17 cellular contexts compared by ENCODE assay signal in the genomic region with DNA sequence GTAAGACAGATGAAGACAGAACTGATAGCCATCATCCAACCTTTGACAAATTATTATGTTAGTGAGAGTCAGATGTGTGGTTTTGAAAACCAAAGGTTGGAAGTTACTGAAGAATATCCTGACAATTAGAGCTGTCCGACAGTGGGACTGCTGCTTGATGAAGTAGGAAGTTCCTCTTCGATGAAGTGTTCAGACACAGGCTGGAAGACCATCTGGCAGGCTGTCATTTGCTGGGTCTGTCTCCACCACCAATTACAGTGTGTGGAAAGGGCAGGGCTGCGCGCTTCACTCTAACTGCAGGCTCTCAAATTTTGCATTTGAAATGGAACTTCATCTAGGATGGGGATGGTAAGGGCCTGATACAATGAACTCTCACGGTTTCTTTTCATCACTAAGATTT.
DNase-seq lines count a peak whose midpoint lies in the region; ATAC-seq and TF ChIP-seq lines count a peak whose summit lies in the region.
"Had no signal": no experiment of that assay in that cellular context is flagged by ENCODE, and none has a peak within 500 bp of the region (broad histone marks: within the 10 kb centered on the region; RNA-seq: fewer than 3 reads in every experiment).

No MANE protein-coding gene starts in this region.

- in situ Hi-C loops in SK-MEL-5 (cut with HindIII; ENCODE audit: low pct_unique_long_range_greater_than_20kb, low sequenced_read_pairs) = no loop called here

- H3K27ac Mint-ChIP-seq in GM23338 = no peak overlapping the region
- H3K27ac Mint-ChIP-seq: B cell; CD8-positive, alpha-beta memory T cell had no signal

- H3K4me1 Mint-ChIP-seq in GM23338 = no peaks in the 10 kb centered on the region
- H3K4me1 Mint-ChIP-seq: B cell; CD8-positive, alpha-beta memory T cell had no signal

- H3K4me2 ChIP-seq in GM23338 (no peak overlapping the region), PC-9 (no peak overlapping the region)

- CTCF ChIA-PET in PC-9 (lab: Charles Lee) = no interaction called here

- intact Hi-C loops in PC-9 (cut with micrococcal nuclease; ENCODE audit: unreplicated experiment) (no loop called here), sigmoid colon (cut with DNase I) (no loop called here)

- TF ChIP-seq CTCF in GM23338 (conservative IDR thresholded peaks at IDR 0.05; ENCODE audit: low read depth in 2 of 2) (no peak), PC-9 (conservative IDR thresholded peaks at IDR 0.05) (no peak), sigmoid colon (IDR thresholded peaks at IDR 0.05) (no peak)

- H2AFZ ChIP-seq in GM23338 = 0 out of 2 replicates have a peak overlapping the region, but pooled peaks have one; percentile 33
- no peak overlapping the region for H2AFZ ChIP-seq in PC-9

- no peaks in the 10 kb centered on the region for H3K36me3 ChIP-seq in GM23338 (ENCODE audit: insufficient read depth)
- no peaks in the 10 kb centered on the region for H3K36me3 ChIP-seq in iPS-15b (ENCODE audit: control insufficient read depth, insufficient read depth, low read length)
- H3K36me3 ChIP-seq in PC-9 (ENCODE audit: low read depth) = no peaks in the 10 kb centered on the region
- H3K36me3 ChIP-seq in sigmoid colon = no peaks in the 10 kb centered on the region

- H3K79me2 ChIP-seq in GM23338 (replicated peaks; ENCODE audit: insufficient read depth) = no peaks in the 10 kb centered on the region
- no peaks in the 10 kb centered on the region for H3K79me2 ChIP-seq in PC-9 (ENCODE audit: low read depth)

- H3F3A ChIP-seq in GM23338 (replicated peaks; ENCODE audit: low read depth) = no peaks in the 10 kb centered on the region
- H3F3A ChIP-seq in PC-9 (ENCODE audit: insufficient read depth, low read depth) = no peaks in the 10 kb centered on the region

- H3K9me3 ChIP-seq in iPS-15b (ENCODE audit: control insufficient read depth, insufficient read depth, low read length) = no peaks in the 10 kb centered on the region
- no peaks in the 10 kb centered on the region for H3K9me3 ChIP-seq in PC-9 (ENCODE audit: insufficient read depth, low read depth)
- no peaks in the 10 kb centered on the region for H3K9me3 ChIP-seq in sigmoid colon

- H3K4me1 ChIP-seq in GM23338 (ENCODE audit: insufficient read depth) (no peaks in the 10 kb centered on the region), iPS-15b (ENCODE audit: control insufficient read depth, insufficient read depth, low read length) (peaks cover 2% of the 10 kb centered on the region), PC-9 (replicated peaks; ENCODE audit: insufficient read depth) (no peaks in the 10 kb centered on the region), sigmoid colon (no peaks in the 10 kb centered on the region)

- no peak for TF ChIP-seq EP300 in sigmoid colon (IDR thresholded peaks at IDR 0.05)

- no peak overlapping the region for H3K4me3 Mint-ChIP-seq in GM23338
- H3K4me3 Mint-ChIP-seq: B cell; CD8-positive, alpha-beta memory T cell had no signal

- no peaks in the 10 kb centered on the region for H3K36me3 Mint-ChIP-seq in GM23338 (ENCODE audit: low read depth)
- H3K36me3 Mint-ChIP-seq: CD8-positive, alpha-beta memory T cell had no signal

- H3K4me3 ChIP-seq in GM23338 (no peak overlapping the region), iPS-15b (ENCODE audit: low read depth, low read length) (no peak overlapping the region), PC-9 (no peak overlapping the region), sigmoid colon (no peak overlapping the region)

- no peaks in the 10 kb centered on the region for H3K9me3 Mint-ChIP-seq in GM23338

- no peaks in the 10 kb centered on the region for H3K27me3 Mint-ChIP-seq in GM23338 (ENCODE audit: insufficient read depth, low read depth, poor library complexity)
- H3K27me3 Mint-ChIP-seq: B cell; CD8-positive, alpha-beta memory T cell had no signal

- 70 to 72% methylated on average over 5 of the region's 5 CpGs for WGBS in sigmoid colon, 2 donors

- DNase-seq in GM23338 (ENCODE audit: low spot score) (no peak), NCI-H2171 treated with DMSO at 0.1 percent for 48 hours (lab: John Stamatoyannopoulos, UW) (peak; percentile 64), SK-MEL-5 (ENCODE audit: low read depth, low spot score) (peak; percentile 13), PC-9 (no peak), MV-4-11 (lab: John Stamatoyannopoulos, UW) (no peak), sigmoid colon (no peak)
- DNase-seq: CD8-positive, alpha-beta memory T cell; HCEC 1CT; Karpas-422; NCI-H1417 treated with DMSO at 0.1 percent for 48 hours; NCI-H2081 treated with DMSO at 0.1 percent for 48 hours; NCI-H526; T-helper 2 cell had no signal

- H3K27me3 ChIP-seq in GM23338 (ENCODE audit: insufficient read depth) (no peaks in the 10 kb centered on the region), iPS-15b (ENCODE audit: control insufficient read depth, insufficient read depth, low read length) (no peaks in the 10 kb centered on the region), PC-9 (ENCODE audit: insufficient read depth, low read depth) (no peaks in the 10 kb centered on the region), sigmoid colon (no peaks in the 10 kb centered on the region)

- no TSS peak for BruUV-seq in PC-9 (replicated peaks; lab: Mats Ljungman, UMichigan)

- POLR2A ChIA-PET in PC-9 (lab: Charles Lee; ENCODE audit: unreplicated experiment) = no interaction called here

- ATAC-seq in GM23338 (no peak), GM18870 (IDR thresholded peaks at IDR 0.05; ENCODE audit: unreplicated experiment) (no peak)
- ATAC-seq: Right ventricle myocardium inferior had no signal

- H4K20me1 ChIP-seq in GM23338 (replicated peaks; ENCODE audit: insufficient read depth) (no peaks in the 10 kb centered on the region), PC-9 (ENCODE audit: insufficient read depth) (no peaks in the 10 kb centered on the region)

- no peak overlapping the region for H3K27ac ChIP-seq in GM23338 (ENCODE audit: low read depth)
- no peak overlapping the region for H3K27ac ChIP-seq in PC-9
- H3K27ac ChIP-seq in sigmoid colon = no peak overlapping the region

- H3K9me2 ChIP-seq in GM23338 (ENCODE audit: insufficient read depth) = no peaks in the 10 kb centered on the region; the same call in 1 of the 2 replicates
- no peaks in the 10 kb centered on the region for H3K9me2 ChIP-seq in PC-9 (ENCODE audit: insufficient read depth)

- peak overlapping the region; percentile 47 for H3K9ac ChIP-seq in iPS-15b (ENCODE audit: low read depth, low read length)

- TF ChIP-seq POLR2A in sigmoid colon (IDR thresholded peaks at IDR 0.05) = no peak

TF ChIP-seq in GM23338, 12 proteins besides CTCF, POLR2A, EP300 and RAD21:
- TF ChIP-seq ZNF114 (CRISPR knock-in tag; IDR thresholded peaks at IDR 0.05) (no peak), EZH2phosphoT487 (IDR thresholded peaks at IDR 0.05; ENCODE audit: unreplicated experiment) (no peak), STAT1 (IDR thresholded peaks at IDR 0.05; ENCODE audit: unreplicated experiment) (no peak), ZNF331 (CRISPR knock-in tag; IDR thresholded peaks at IDR 0.05; ENCODE audit: low read depth) (no peak), NANOG (IDR thresholded peaks at IDR 0.05; ENCODE audit: borderline replicate concordance) (no peak), EZH2 (IDR thresholded peaks at IDR 0.05; ENCODE audit: low read depth, unreplicated experiment) (no peak), POLR2AphosphoS5 (IDR thresholded peaks at IDR 0.05; ENCODE audit: low read depth) (no peak), JUNB (IDR thresholded peaks at IDR 0.05; ENCODE audit: unreplicated experiment) (no peak)
- TF ChIP-seq, protein P1, sequence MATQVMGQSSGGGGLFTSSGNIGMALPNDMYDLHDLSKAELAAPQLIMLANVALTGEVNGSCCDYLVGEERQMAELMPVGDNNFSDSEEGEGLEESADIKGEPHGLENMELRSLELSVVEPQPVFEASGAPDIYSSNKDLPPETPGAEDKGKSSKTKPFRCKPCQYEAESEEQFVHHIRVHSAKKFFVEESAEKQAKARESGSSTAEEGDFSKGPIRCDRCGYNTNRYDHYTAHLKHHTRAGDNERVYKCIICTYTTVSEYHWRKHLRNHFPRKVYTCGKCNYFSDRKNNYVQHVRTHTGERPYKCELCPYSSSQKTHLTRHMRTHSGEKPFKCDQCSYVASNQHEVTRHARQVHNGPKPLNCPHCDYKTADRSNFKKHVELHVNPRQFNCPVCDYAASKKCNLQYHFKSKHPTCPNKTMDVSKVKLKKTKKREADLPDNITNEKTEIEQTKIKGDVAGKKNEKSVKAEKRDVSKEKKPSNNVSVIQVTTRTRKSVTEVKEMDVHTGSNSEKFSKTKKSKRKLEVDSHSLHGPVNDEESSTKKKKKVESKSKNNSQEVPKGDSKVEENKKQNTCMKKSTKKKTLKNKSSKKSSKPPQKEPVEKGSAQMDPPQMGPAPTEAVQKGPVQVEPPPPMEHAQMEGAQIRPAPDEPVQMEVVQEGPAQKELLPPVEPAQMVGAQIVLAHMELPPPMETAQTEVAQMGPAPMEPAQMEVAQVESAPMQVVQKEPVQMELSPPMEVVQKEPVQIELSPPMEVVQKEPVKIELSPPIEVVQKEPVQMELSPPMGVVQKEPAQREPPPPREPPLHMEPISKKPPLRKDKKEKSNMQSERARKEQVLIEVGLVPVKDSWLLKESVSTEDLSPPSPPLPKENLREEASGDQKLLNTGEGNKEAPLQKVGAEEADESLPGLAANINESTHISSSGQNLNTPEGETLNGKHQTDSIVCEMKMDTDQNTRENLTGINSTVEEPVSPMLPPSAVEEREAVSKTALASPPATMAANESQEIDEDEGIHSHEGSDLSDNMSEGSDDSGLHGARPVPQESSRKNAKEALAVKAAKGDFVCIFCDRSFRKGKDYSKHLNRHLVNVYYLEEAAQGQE (IDR thresholded peaks at IDR 0.05; ENCODE audit: unreplicated experiment) = no peak

Comparison
In these comparisons a context has a peak if more than half of its experiments do, and no peak if none do; other contexts are left out.
1. DNase-seq: peak in NCI-H2171 treated with DMSO at 0.1 percent for 48 hours (single experiment) and SK-MEL-5 (single experiment); none in GM23338 (single experiment), PC-9 (0 of 2), MV-4-11 (single experiment) and sigmoid colon (single experiment).